In the genomic region with DNA sequence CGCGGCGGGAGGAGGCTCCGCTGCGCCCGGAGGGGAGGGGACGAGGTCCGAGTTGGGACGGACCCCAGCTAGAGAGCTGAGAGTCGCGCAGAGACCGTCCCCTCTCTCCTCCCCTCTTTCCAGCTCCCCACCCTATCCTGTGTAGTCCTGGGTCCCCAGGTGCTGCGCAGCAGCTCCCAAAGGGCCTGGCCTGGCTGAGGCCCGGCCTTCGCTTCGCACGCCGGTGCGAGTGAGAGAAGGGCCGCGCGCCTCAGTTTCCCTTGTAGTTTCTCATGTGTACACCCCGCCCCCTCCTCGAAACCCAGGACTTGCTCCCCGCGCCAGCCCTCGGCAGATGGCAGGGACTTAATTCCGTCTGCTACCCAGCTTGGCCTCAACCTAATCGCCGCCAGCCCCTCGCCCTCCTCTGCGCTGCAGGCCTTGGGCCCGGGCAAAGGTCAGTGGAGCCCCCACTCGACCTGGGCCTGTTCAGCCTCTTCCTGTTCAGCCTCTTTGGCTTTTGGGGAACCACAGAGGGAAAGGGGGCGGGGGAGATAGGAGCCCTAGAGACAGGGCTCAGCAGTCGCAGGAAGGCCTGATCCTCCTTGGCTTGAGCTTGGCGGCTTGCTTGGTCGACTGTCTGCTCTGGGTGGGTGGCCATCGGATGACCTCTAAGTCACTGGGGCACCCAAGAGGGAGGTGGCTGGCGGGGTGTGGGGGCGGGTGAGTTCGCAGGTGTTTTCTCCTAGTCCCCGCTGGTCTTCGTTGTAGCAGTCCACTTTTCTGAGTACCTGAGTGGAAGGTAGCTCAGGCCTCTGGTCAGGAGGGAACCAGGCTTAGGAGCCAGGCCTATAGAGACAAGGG, we compare ENCODE assay signal across 8 cellular contexts. TPM values are rescaled to one million over a fixed set of nuclear protein-coding genes. Genes with fewer than 3 reads are reported as not detected.
DNase-seq lines count a peak whose midpoint lies in the region; ATAC-seq, FAIRE-seq and TF ChIP-seq lines count a peak whose summit lies in the region.

No MANE protein-coding gene starts in this region.

- peaks cover 27% of the 10 kb centered on the region for H3K4me1 ChIP-seq in BLaER1

- no peak for TF ChIP-seq CTCF in brain (conservative IDR thresholded peaks at IDR 0.05)

- H3K27ac ChIP-seq in BLaER1: peak overlapping the region; percentile 94

- peaks cover 8% of the 10 kb centered on the region for H3K36me3 Mint-ChIP-seq in brain

- H3K27me3 Mint-ChIP-seq in brain: peaks cover 11% of the 10 kb centered on the region

- no peaks in the 10 kb centered on the region for H3K9me3 ChIP-seq in BLaER1

- no peaks in the 10 kb centered on the region for H3K27me3 ChIP-seq in BLaER1

- H3K4me3 ChIP-seq in BLaER1: peak overlapping the region; percentile 98

- no peak for ATAC-seq in HG02642 (IDR thresholded peaks at IDR 0.05; ENCODE audit: poor library complexity, unreplicated experiment)
- ATAC-seq in GM19351 (IDR thresholded peaks at IDR 0.05; ENCODE audit: unreplicated experiment): no peak

- H3K36me3 ChIP-seq in BLaER1: peaks cover 37% of the 10 kb centered on the region

- peak overlapping the region; percentile 94 for H3K9ac ChIP-seq in BLaER1

- peak overlapping the region; percentile 63 to 92 (median 83) for H3K27ac Mint-ChIP-seq in brain

- FAIRE-seq in GM19239 (lab: Jason Lieb, UNC): peak; percentile 75

- peak overlapping the region; percentile 93 to 99 (median 97) for H3K4me3 Mint-ChIP-seq in brain

- peak overlapping the region; percentile 88 for H3K4me2 ChIP-seq in BLaER1

- no peak for DNase-seq in GM19239 (ENCODE audit: insufficient read length, low spot score)
- DNase-seq in RPMI8226: peak; percentile 37
- peak; percentile 29 for DNase-seq in iris pigment epithelial cell (ENCODE audit: low read depth)
- peak; percentile 44 for DNase-seq in stimulated activated CD8-positive, alpha-beta memory T cell treated with anti-CD3 and anti-CD28 coated beads, Interleukin-4, amount 100 ng/mL, for 48 hours

- H3K4me1 Mint-ChIP-seq in brain: peaks cover 27% of the 10 kb centered on the region

- peaks cover 58% of the 10 kb centered on the region for H4K20me1 ChIP-seq in BLaER1

- H3K9me3 Mint-ChIP-seq in brain: no peaks in the 10 kb centered on the region

RNA-seq across cellular contexts. Expression of a gene that starts 1.0 kb away (rescaled TPM):
- 28.5 TPM for polyA plus RNA-seq in brain (ENCODE audit: insufficient read depth, low read depth, low replicate concordance)

RNA-seq across cellular contexts. Expression of a gene that starts 28.6 kb away (rescaled TPM):
- 266 TPM for polyA plus RNA-seq in brain (ENCODE audit: insufficient read depth, low read depth, low replicate concordance)

RNA-seq across cellular contexts. Expression of a gene that starts 44.1 kb away (rescaled TPM):
- polyA plus RNA-seq in brain (ENCODE audit: insufficient read depth, low read depth, low replicate concordance): 63.9 TPM
